ENCODE assay signal across 30 cellular contexts in genomic region chr3:110799236-110799635, GRCh38.
A peak's percentile ranks its signal among the peaks of the same experiment; 100 is the strongest.
DNase-seq lines count a peak whose midpoint lies in the region; ATAC-seq and TF ChIP-seq lines count a peak whose summit lies in the region.
"Had no signal": no experiment of that assay in that cellular context is flagged by ENCODE, and none has a peak within 500 bp of the region (broad histone marks: within the 10 kb centered on the region; RNA-seq: fewer than 3 reads in every experiment).

No MANE protein-coding gene starts in this region.

- CTCF ChIA-PET in activated CD8-positive, alpha-beta memory T cell treated with anti-CD3 and anti-CD28 coated beads, Interleukin-2, amount 10 ng/mL, durations not matched to agents 7 days and 5 days (lab: Charles Lee) = no interaction called here

- H4K20me1 ChIP-seq in osteoblast (ENCODE audit: insufficient read depth, low read length) = no peaks in the 10 kb centered on the region

- no peak overlapping the region for H3K4me3 Mint-ChIP-seq in nephron progenitor cell
- no peak overlapping the region for H3K4me3 Mint-ChIP-seq in activated CD8-positive, alpha-beta memory T cell treated with anti-CD3 and anti-CD28 coated beads, Interleukin-2, amount 10 ng/mL, durations not matched to agents 7 days and 5 days
- H3K4me3 Mint-ChIP-seq: activated T-helper 17 cell treated with anti-CD3 and anti-CD28 coated beads, Interleukin-2, amount 50 U/mL, for 72 hours; immature natural killer cell; naive thymus-derived CD4-positive, alpha-beta T cell; WTC11 had no signal

- no peaks in the 10 kb centered on the region for H3K4me1 Mint-ChIP-seq in nephron progenitor cell
- peaks cover 19% of the 10 kb centered on the region for H3K4me1 Mint-ChIP-seq in activated CD8-positive, alpha-beta memory T cell treated with anti-CD3 and anti-CD28 coated beads, Interleukin-2, amount 10 ng/mL, durations not matched to agents 7 days and 5 days
- H3K4me1 Mint-ChIP-seq: immature natural killer cell; naive thymus-derived CD4-positive, alpha-beta T cell had no signal

- H3K4me3 ChIP-seq in epithelial cell of esophagus (ENCODE audit: low read length) (no peak overlapping the region), osteoblast (ENCODE audit: insufficient read depth, low read length) (no peak overlapping the region)
- H3K4me3 ChIP-seq: dorsolateral prefrontal cortex, gastroesophageal sphincter, MG63 had no signal

- TF ChIP-seq CTCF in epithelial cell of esophagus (IDR thresholded peaks at IDR 0.05; ENCODE audit: insufficient read depth, low read depth, low read length, missing control alignments) (no peak), nephron progenitor cell (IDR thresholded peaks at IDR 0.05) (no peak), osteoblast (IDR thresholded peaks at IDR 0.05; ENCODE audit: extremely low read depth, low read depth, low read length) (no peak)

- no peaks in the 10 kb centered on the region for H3K27me3 ChIP-seq in osteoblast (ENCODE audit: insufficient read depth, low read length)
- H3K27me3 ChIP-seq: dorsolateral prefrontal cortex, gastroesophageal sphincter, MG63 had no signal

- no peaks in the 10 kb centered on the region for H3K9me3 Mint-ChIP-seq in nephron progenitor cell
- no peaks in the 10 kb centered on the region for H3K9me3 Mint-ChIP-seq in activated CD8-positive, alpha-beta memory T cell treated with anti-CD3 and anti-CD28 coated beads, Interleukin-2, amount 10 ng/mL, durations not matched to agents 7 days and 5 days (ENCODE audit: low read depth)
- H3K9me3 Mint-ChIP-seq: activated naive CD4-positive, alpha-beta T cell treated with anti-CD3 and anti-CD28 coated beads, Interleukin-2, amount 50 U/mL, for 72 hours; activated T-helper 17 cell treated with anti-CD3 and anti-CD28 coated beads, Interleukin-2, amount 50 U/mL, for 72 hours; immature natural killer cell; naive thymus-derived CD4-positive, alpha-beta T cell; WTC11 had no signal

- peaks cover 5% of the 10 kb centered on the region for H3K27me3 Mint-ChIP-seq in nephron progenitor cell (ENCODE audit: low read depth, poor library complexity)
- no peaks in the 10 kb centered on the region for H3K27me3 Mint-ChIP-seq in activated CD8-positive, alpha-beta memory T cell treated with anti-CD3 and anti-CD28 coated beads, Interleukin-2, amount 10 ng/mL, durations not matched to agents 7 days and 5 days

- peak overlapping the region; percentile 25 for H3K27ac Mint-ChIP-seq in nephron progenitor cell
- no peak overlapping the region for H3K27ac Mint-ChIP-seq in activated CD8-positive, alpha-beta memory T cell treated with anti-CD3 and anti-CD28 coated beads, Interleukin-2, amount 10 ng/mL, durations not matched to agents 7 days and 5 days
- H3K27ac Mint-ChIP-seq: activated naive CD4-positive, alpha-beta T cell treated with anti-CD3 and anti-CD28 coated beads, Interleukin-2, amount 50 U/mL, for 72 hours; activated T-helper 17 cell treated with anti-CD3 and anti-CD28 coated beads, Interleukin-2, amount 50 U/mL, for 72 hours; immature natural killer cell; naive thymus-derived CD4-positive, alpha-beta T cell; WTC11 had no signal

- no peak for ATAC-seq in activated CD8-positive, alpha-beta memory T cell treated with anti-CD3 and anti-CD28 coated beads, Interleukin-2, amount 10 ng/mL, durations not matched to agents 7 days and 5 days
- ATAC-seq: activated naive CD4-positive, alpha-beta T cell treated with anti-CD3 and anti-CD28 coated beads, Interleukin-2, amount 50 U/mL, for 72 hours; activated T-helper 17 cell treated with anti-CD3 and anti-CD28 coated beads, Interleukin-2, amount 50 U/mL, for 72 hours; gastroesophageal sphincter; left lobe of liver; naive thymus-derived CD4-positive, alpha-beta T cell; WTC11 had no signal

- DNase-seq in ELR (ENCODE audit: low read depth) (peak; percentile 65), NCI-H69 (lab: John Stamatoyannopoulos, UW) (peak; percentile 20), epithelial cell of esophagus (ENCODE audit: low read depth) (peak; percentile 94), nephron progenitor cell (no peak), NCI-H1436 (lab: John Stamatoyannopoulos, UW) (no peak), osteoblast (ENCODE audit: insufficient read length, low spot score, missing footprints) (no peak)
- no peak for DNase-seq in activated CD8-positive, alpha-beta memory T cell treated with anti-CD3 and anti-CD28 coated beads, Interleukin-2, amount 10 ng/mL, durations not matched to agents 7 days and 5 days
- DNase-seq in activated naive CD4-positive, alpha-beta T cell treated with anti-CD3 and anti-CD28 coated beads, Interleukin-2, amount 50 U/mL, for 16 hours = no peak
- DNase-seq: activated CD8-positive, alpha-beta memory T cell treated with anti-CD3 and anti-CD28 coated beads, Interleukin-2, amount 50 U/mL, for 48 hours; aorta; central memory CD4-positive, alpha-beta T cell; dorsolateral prefrontal cortex; hippocampal formation; immature natural killer cell; MG63; naive thymus-derived CD4-positive, alpha-beta T cell; NCI-H1417 treated with DMSO at 0.1 percent for 48 hours; NCI-H2107; NCI-H510A treated with DMSO at 0.1 percent for 48 hours; NK-92 treated with Interleukin-12 subunit alpha and Interleukin-12 subunit beta, amount 100 ng/mL, for 24 hours; occipital lobe; small intestine; substantia nigra had no signal

- H3K36me3 ChIP-seq in osteoblast (ENCODE audit: insufficient read depth, low read length) = no peaks in the 10 kb centered on the region
- H3K36me3 ChIP-seq: gastroesophageal sphincter, MG63 had no signal

- no peak overlapping the region for H3K4me2 ChIP-seq in osteoblast (ENCODE audit: insufficient read depth, low read length)

- H3K27ac ChIP-seq in osteoblast (ENCODE audit: low read depth, low read length) = no peak overlapping the region
- H3K27ac ChIP-seq: C4-2B, dorsolateral prefrontal cortex, gastroesophageal sphincter, RWPE1 had no signal

- no peaks in the 10 kb centered on the region for H3K79me2 ChIP-seq in osteoblast (ENCODE audit: insufficient read depth, low read length)

- H3K9me3 ChIP-seq in osteoblast (ENCODE audit: low read depth, low read length) = no peaks in the 10 kb centered on the region
- H3K9me3 ChIP-seq: gastroesophageal sphincter, MG63 had no signal

- no peaks in the 10 kb centered on the region for H3K4me1 ChIP-seq in osteoblast (ENCODE audit: insufficient read depth, low read length)
- H3K4me1 ChIP-seq: gastroesophageal sphincter had no signal

- H2AFZ ChIP-seq in osteoblast (ENCODE audit: low read length) = no peak overlapping the region

- no peaks in the 10 kb centered on the region for H3K36me3 Mint-ChIP-seq in nephron progenitor cell (ENCODE audit: low read depth)
- H3K36me3 Mint-ChIP-seq in activated CD8-positive, alpha-beta memory T cell treated with anti-CD3 and anti-CD28 coated beads, Interleukin-2, amount 10 ng/mL, durations not matched to agents 7 days and 5 days = peaks cover 1% of the 10 kb centered on the region
- H3K36me3 Mint-ChIP-seq: activated naive CD4-positive, alpha-beta T cell treated with anti-CD3 and anti-CD28 coated beads, Interleukin-2, amount 50 U/mL, for 72 hours; immature natural killer cell; naive thymus-derived CD4-positive, alpha-beta T cell; WTC11 had no signal

Comparison
In these comparisons a context has a peak if more than half of its experiments do, and no peak if none do; other contexts are left out.
1. DNase-seq: peak in ELR (single experiment), NCI-H69 (single experiment) and epithelial cell of esophagus (single experiment); none in nephron progenitor cell (single experiment), activated CD8-positive, alpha-beta memory T cell treated with anti-CD3 and anti-CD28 coated beads, Interleukin-2, amount 10 ng/mL, durations not matched to agents 7 days and 5 days (single experiment), NCI-H1436 (single experiment), osteoblast (single experiment) and activated naive CD4-positive, alpha-beta T cell treated with anti-CD3 and anti-CD28 coated beads, Interleukin-2, amount 50 U/mL, for 16 hours (single experiment).